In the genomic region with DNA sequence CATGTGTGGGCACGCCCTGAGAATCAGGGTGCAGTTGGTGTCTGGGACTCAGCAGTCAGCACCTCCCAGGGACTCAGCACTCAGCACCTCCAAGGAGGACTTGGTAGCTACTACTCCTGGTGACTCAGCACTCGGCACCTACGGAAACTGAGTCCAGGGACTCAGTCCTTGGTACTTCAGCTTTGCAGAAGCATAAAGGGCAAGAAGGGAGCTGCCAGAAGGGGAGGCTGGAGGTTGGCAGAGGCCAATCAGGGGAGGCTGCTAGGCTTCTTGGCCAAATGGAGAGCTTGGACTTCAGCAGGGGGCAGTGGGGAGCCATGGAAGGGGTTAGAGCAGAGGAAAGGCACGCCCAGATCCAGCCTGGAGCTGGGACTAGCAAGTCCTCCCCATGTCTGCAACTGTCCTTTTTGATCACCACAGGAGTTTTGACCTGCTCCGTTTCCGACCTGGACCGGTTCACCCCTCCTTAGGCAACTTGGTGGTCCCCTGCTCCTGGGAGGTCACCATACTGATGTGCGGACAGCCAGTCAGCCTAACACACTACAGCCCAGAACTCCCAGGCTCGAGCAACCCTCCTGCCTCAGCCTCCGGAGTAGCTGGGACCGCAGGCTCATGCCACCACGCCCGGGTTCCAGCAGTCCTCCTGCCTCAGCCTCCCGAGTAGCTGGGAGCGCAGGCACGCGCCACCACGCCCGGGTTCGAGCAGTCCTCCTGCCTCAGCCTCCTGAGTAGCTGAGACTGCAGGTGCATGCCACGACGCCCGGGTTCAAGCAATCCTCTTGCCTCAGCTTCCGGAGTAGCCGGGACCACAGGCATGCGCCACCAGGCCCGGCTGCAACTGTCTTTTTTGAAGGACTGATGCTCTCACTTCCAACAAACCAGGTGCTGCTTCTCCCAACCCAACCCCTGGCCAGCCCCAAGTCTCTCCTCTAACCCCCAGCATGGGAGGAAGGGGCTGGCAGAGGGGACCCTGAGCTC, we compare ENCODE assay signal across 10 cellular contexts. TPM values are rescaled to one million over a fixed set of nuclear protein-coding genes. Genes with fewer than 3 reads are reported as not detected.
DNase-seq lines count a peak whose midpoint lies in the region; ATAC-seq and TF ChIP-seq lines count a peak whose summit lies in the region.
"Had no signal": no experiment of that assay in that cellular context is flagged by ENCODE, and none has a peak within 500 bp of the region (broad histone marks: within the 10 kb centered on the region; RNA-seq: fewer than 3 reads in every experiment).

No MANE protein-coding gene starts in this region.

- peaks cover 14% of the 10 kb centered on the region; the same call in 1 of the 2 replicates for H3K79me2 ChIP-seq in HCT116 (ENCODE audit: insufficient read depth, low read length)

- intact Hi-C loops in CD4-positive, alpha-beta memory T cell (cut with micrococcal nuclease): no loop called here
- intact Hi-C loops in HCT116 (cut with micrococcal nuclease) (no loop called here), lower lobe of right lung (cut with DNase I) (no loop called here)

- POLR2A ChIA-PET in CD4-positive, alpha-beta memory T cell (lab: Charles Lee; ENCODE audit: partially characterized antibody): interaction anchor here (0.7 to 19.6 kb wide), 5 partner anchors 8 to 125 kb away, joined by 4 to 539 read pairs (median 6); partner anchors contain the start of genes PTDSS2, RNH1 and SIGIRR
- POLR2A ChIA-PET in HCT116 (lab: Charles Lee): interaction anchor here (1.2 to 1.5 kb wide), 2 partner anchors 8 to 9 kb away, joined by 3 read pairs; partner anchors contain the start of gene PTDSS2
- POLR2A ChIA-PET in activated naive CD8-positive, alpha-beta T cell treated with anti-CD3 and anti-CD28 coated beads, Interleukin-2, amount 10 ng/mL, durations not matched to agents 7 days and 5 days (lab: Charles Lee): interaction anchor here (0.6 to 6.7 kb wide), 5 partner anchors 8 to 28 kb away, joined by 4 to 64 read pairs (median 8); partner anchors contain the start of genes PTDSS2 and SIGIRR

- H3K27me3 Mint-ChIP-seq in CD4-positive, alpha-beta memory T cell: no peaks in the 10 kb centered on the region
- H3K27me3 Mint-ChIP-seq in activated naive CD8-positive, alpha-beta T cell treated with anti-CD3 and anti-CD28 coated beads, Interleukin-2, amount 10 ng/mL, durations not matched to agents 7 days and 5 days: peaks cover 4% of the 10 kb centered on the region

- no peak for DNase-seq in CD4-positive, alpha-beta memory T cell
- DNase-seq in HCT116 (ENCODE audit: low read depth, low spot score): no peak
- no peak for DNase-seq in activated naive CD8-positive, alpha-beta T cell treated with anti-CD3 and anti-CD28 coated beads, Interleukin-2, amount 10 ng/mL, durations not matched to agents 7 days and 5 days
- DNase-seq in lower lobe of right lung: peak; percentile 55
- no peak for DNase-seq in retina
- DNase-seq: NCI-H526 had no signal

- peaks cover 18 to 46% (median 26%) of the 10 kb centered on the region in 4 donors for H3K4me1 Mint-ChIP-seq in CD4-positive, alpha-beta memory T cell
- H3K4me1 Mint-ChIP-seq in activated naive CD8-positive, alpha-beta T cell treated with anti-CD3 and anti-CD28 coated beads, Interleukin-2, amount 10 ng/mL, durations not matched to agents 7 days and 5 days: peaks cover 19% of the 10 kb centered on the region

- peak overlapping the region; percentile 94 for H3K4me2 ChIP-seq in HCT116 (ENCODE audit: low read length)

- no peak overlapping the region for H3K9ac ChIP-seq in HCT116 (ENCODE audit: low read length)

- no peaks in the 10 kb centered on the region for H3K9me3 Mint-ChIP-seq in CD4-positive, alpha-beta memory T cell
- H3K9me3 Mint-ChIP-seq in activated naive CD8-positive, alpha-beta T cell treated with anti-CD3 and anti-CD28 coated beads, Interleukin-2, amount 10 ng/mL, durations not matched to agents 7 days and 5 days: no peaks in the 10 kb centered on the region

- peaks cover 42% of the 10 kb centered on the region for H3K4me1 ChIP-seq in CD4-positive, alpha-beta memory T cell (ENCODE audit: insufficient read depth, low read length)
- H3K4me1 ChIP-seq in HCT116 (ENCODE audit: control insufficient read depth in 1 of 2, insufficient read depth in 2 of 2, low read length in 2 of 2) (peaks cover 11 to 30% of the 10 kb centered on the region in 2 experiments), lower lobe of right lung (peaks cover 34% of the 10 kb centered on the region)

- H3K27ac Mint-ChIP-seq in CD4-positive, alpha-beta memory T cell: peak overlapping the region in 3 of 7 donors; percentile 41 to 59 (median 47)
- peak overlapping the region; percentile 72 for H3K27ac Mint-ChIP-seq in activated naive CD8-positive, alpha-beta T cell treated with anti-CD3 and anti-CD28 coated beads, Interleukin-2, amount 10 ng/mL, durations not matched to agents 7 days and 5 days

- H2AFZ ChIP-seq in HCT116 (ENCODE audit: low read depth, low read length, poor library complexity, severe bottlenecking): no peak overlapping the region

- H3K27ac ChIP-seq in CD4-positive, alpha-beta memory T cell (ENCODE audit: low read depth, low read length): no peak overlapping the region
- H3K27ac ChIP-seq in HCT116 (ENCODE audit: low read depth, low read length): peak overlapping the region; percentile 36; the same call in 1 of the 2 replicates
- H3K27ac ChIP-seq in lower lobe of right lung: no peak overlapping the region
- H3K27ac ChIP-seq: pancreas had no signal

- H3K4me3 ChIP-seq in CD4-positive, alpha-beta memory T cell (ENCODE audit: low read length in 2 of 2): no peak overlapping the region
- H3K4me3 ChIP-seq in HCT116 (replicated peaks in 1 of 2; ENCODE audit: low read depth in 1 of 2, low read length in 2 of 2) (peak overlapping the region; percentile 60 to 77), lower lobe of right lung (peak overlapping the region; percentile 52)

- TF ChIP-seq RAD21 in HCT116 (IDR thresholded peaks at IDR 0.05; ENCODE audit: low read depth): no peak

- H3K36me3 Mint-ChIP-seq in CD4-positive, alpha-beta memory T cell: no peaks in the 10 kb centered on the region
- peaks cover 4% of the 10 kb centered on the region for H3K36me3 Mint-ChIP-seq in activated naive CD8-positive, alpha-beta T cell treated with anti-CD3 and anti-CD28 coated beads, Interleukin-2, amount 10 ng/mL, durations not matched to agents 7 days and 5 days

- TF ChIP-seq CTCF in HCT116 (IDR thresholded peaks at IDR 0.05 in 2 of 3, conservative IDR thresholded peaks at IDR 0.05 in 1 of 3; ENCODE audit: borderline replicate concordance in 1 of 3, insufficient read depth in 1 of 3, low read depth in 2 of 3, low read length in 2 of 3) (0 out of 6 replicates have a peak, but pooled peaks of 1 of the 3 experiments have one; percentile 16), lower lobe of right lung (IDR thresholded peaks at IDR 0.05) (no peak)

- BruUV-seq in HCT116 (replicated peaks; lab: Mats Ljungman, UMichigan): TSS peak; percentile 46

- H4K20me1 ChIP-seq in HCT116 (ENCODE audit: insufficient read depth): no peaks in the 10 kb centered on the region

- peak overlapping the region in 7 of 8 donors; percentile 39 to 86 (median 79) for H3K4me3 Mint-ChIP-seq in CD4-positive, alpha-beta memory T cell
- H3K4me3 Mint-ChIP-seq in activated naive CD8-positive, alpha-beta T cell treated with anti-CD3 and anti-CD28 coated beads, Interleukin-2, amount 10 ng/mL, durations not matched to agents 7 days and 5 days: peak overlapping the region; percentile 87

- H3K9me3 ChIP-seq in CD4-positive, alpha-beta memory T cell (ENCODE audit: control insufficient read depth in 1 of 2, low read length in 2 of 2): no peaks in the 10 kb centered on the region
- H3K9me3 ChIP-seq in HCT116 (ENCODE audit: control insufficient read depth in 1 of 2, insufficient read depth in 1 of 2, low read depth in 1 of 2, low read length in 2 of 2): no peaks in the 10 kb centered on the region; a peak in 1 of 4 replicates
- no peaks in the 10 kb centered on the region for H3K9me3 ChIP-seq in lower lobe of right lung
- H3K9me3 ChIP-seq: pancreas had no signal

- no peak for TF ChIP-seq POLR2A in HCT116 (IDR thresholded peaks at IDR 0.05; ENCODE audit: borderline replicate concordance, extremely low read depth, insufficient read depth, insufficient read length)

- H3K27me3 ChIP-seq in CD4-positive, alpha-beta memory T cell (ENCODE audit: insufficient read depth, low read length): no peaks in the 10 kb centered on the region
- H3K27me3 ChIP-seq in HCT116 (ENCODE audit: insufficient read depth, low read length) (no peaks in the 10 kb centered on the region), lower lobe of right lung (ENCODE audit: low read depth) (peaks cover 16% of the 10 kb centered on the region)
- H3K27me3 ChIP-seq: pancreas had no signal

- no peak for ATAC-seq in HCT116
- no peak for ATAC-seq in activated naive CD8-positive, alpha-beta T cell treated with anti-CD3 and anti-CD28 coated beads, Interleukin-2, amount 10 ng/mL, durations not matched to agents 7 days and 5 days (ENCODE audit: low read depth)
- no peak for ATAC-seq in lower lobe of right lung
- no peak for ATAC-seq in GM18909 (IDR thresholded peaks at IDR 0.05; ENCODE audit: poor library complexity, unreplicated experiment)
- ATAC-seq in GM18519 (IDR thresholded peaks at IDR 0.05; ENCODE audit: low FRiP score, unreplicated experiment): no peak
- ATAC-seq in GM21717 (IDR thresholded peaks at IDR 0.05; ENCODE audit: unreplicated experiment): no peak

- no peaks in the 10 kb centered on the region for H3K9me2 ChIP-seq in HCT116 (ENCODE audit: insufficient read depth)

- no peaks in the 10 kb centered on the region for H3K36me3 ChIP-seq in CD4-positive, alpha-beta memory T cell (ENCODE audit: insufficient read depth, low read length)
- H3K36me3 ChIP-seq in HCT116 (ENCODE audit: control insufficient read depth in 1 of 2, insufficient read depth in 2 of 2, low read length in 2 of 2) (no peaks in the 10 kb centered on the region), lower lobe of right lung (no peaks in the 10 kb centered on the region)
- H3K36me3 ChIP-seq: pancreas had no signal

- CTCF ChIA-PET in CD4-positive, alpha-beta memory T cell (lab: Charles Lee; ENCODE audit: partially characterized antibody): interaction anchor here (1.0 to 2.9 kb wide), 5 partner anchors 8 to 72 kb away, joined by 3 to 9 read pairs (median 4); no protein-coding TSS in a partner anchor
- CTCF ChIA-PET in HCT116 (lab: Charles Lee): interaction anchor here (0.7 to 1.1 kb wide), 3 partner anchors 8 to 33 kb away, joined by 3 to 4 read pairs (median 4); partner anchors contain the start of gene PTDSS2

- RAD21 ChIA-PET in HCT116 (lab: Charles Lee; ENCODE audit: low non-redundant PET in 1 of 2, low total read pairs in 2 of 2, uncharacterized antibody in 2 of 2, unreplicated experiment in 2 of 2): no interaction called here

RNA-seq across cellular contexts. Expression of gene ANO9, which starts 1.5 kb away (rescaled TPM):
- 100 to 1,000 TPM; 120 to 123 TPM for total RNA-seq in CD4-positive, alpha-beta memory T cell
- polyA plus RNA-seq in CD4-positive, alpha-beta memory T cell: 10 to 100 TPM in 1 of 2 donors, 1 to 10 TPM in 1; 9.4 to 15.5 TPM
- 70.3 TPM for total RNA-seq in HCT116 (2021; ENCODE audit: unreplicated experiment)
- polyA plus RNA-seq in HCT116 (2012): 53.8 and 55.2 TPM in 2 replicates
- total RNA-seq in activated naive CD8-positive, alpha-beta T cell treated with anti-CD3 and anti-CD28 coated beads, Interleukin-2, amount 10 ng/mL, durations not matched to agents 7 days and 5 days: 100 to 1,000 TPM; 115 to 122 TPM
- 21.6 TPM for total RNA-seq in lower lobe of right lung

RNA-seq across cellular contexts. Expression of gene PTDSS2, which starts 9.7 kb away (rescaled TPM):
- 10 to 100 TPM; 23.3 to 26.1 TPM for total RNA-seq in CD4-positive, alpha-beta memory T cell
- 1 to 10 TPM; 5.5 to 6.3 TPM for polyA plus RNA-seq in CD4-positive, alpha-beta memory T cell
- total RNA-seq in HCT116 (2021; ENCODE audit: unreplicated experiment) (40.1 TPM), lower lobe of right lung (32.9 TPM)
- 32.1 and 33.3 TPM in 2 replicates for polyA plus RNA-seq in HCT116 (2012)
- total RNA-seq in activated naive CD8-positive, alpha-beta T cell treated with anti-CD3 and anti-CD28 coated beads, Interleukin-2, amount 10 ng/mL, durations not matched to agents 7 days and 5 days: 10 to 100 TPM; 27.6 to 27.8 TPM

RNA-seq across cellular contexts. Expression of gene SIGIRR, which starts 25.6 kb away (rescaled TPM):
- total RNA-seq in CD4-positive, alpha-beta memory T cell: 100 to 1,000 TPM; 437 to 440 TPM
- 100 to 1,000 TPM; 235 to 242 TPM for polyA plus RNA-seq in CD4-positive, alpha-beta memory T cell
- total RNA-seq in HCT116 (2021; ENCODE audit: unreplicated experiment) (85.6 TPM), lower lobe of right lung (91.8 TPM)
- 96.6 and 99.1 TPM in 2 replicates for polyA plus RNA-seq in HCT116 (2012)
- total RNA-seq in activated naive CD8-positive, alpha-beta T cell treated with anti-CD3 and anti-CD28 coated beads, Interleukin-2, amount 10 ng/mL, durations not matched to agents 7 days and 5 days: 100 to 1,000 TPM; 273 to 276 TPM

RNA-seq across cellular contexts. Expression of gene PKP3, which starts 46.3 kb away (rescaled TPM):
- total RNA-seq in CD4-positive, alpha-beta memory T cell: not detected
- under 1 TPM in 1 of 2 donors, not detected in 1; 0.14 TPM for polyA plus RNA-seq in CD4-positive, alpha-beta memory T cell
- total RNA-seq in HCT116 (2021; ENCODE audit: unreplicated experiment) (157 TPM), lower lobe of right lung (23.1 TPM)
- polyA plus RNA-seq in HCT116 (2012): 124 and 128 TPM in 2 replicates
- under 1 TPM; 0.30 to 0.45 TPM for total RNA-seq in activated naive CD8-positive, alpha-beta T cell treated with anti-CD3 and anti-CD28 coated beads, Interleukin-2, amount 10 ng/mL, durations not matched to agents 7 days and 5 days

Comparison
In these comparisons a context has a peak if more than half of its experiments do, and no peak if none do; other contexts are left out.
1. H3K4me3 ChIP-seq: peak in HCT116 (2 of 2) and lower lobe of right lung (single experiment); none in CD4-positive, alpha-beta memory T cell (0 of 2).